ENCODE assay signal across 19 cellular contexts in the genomic region with DNA sequence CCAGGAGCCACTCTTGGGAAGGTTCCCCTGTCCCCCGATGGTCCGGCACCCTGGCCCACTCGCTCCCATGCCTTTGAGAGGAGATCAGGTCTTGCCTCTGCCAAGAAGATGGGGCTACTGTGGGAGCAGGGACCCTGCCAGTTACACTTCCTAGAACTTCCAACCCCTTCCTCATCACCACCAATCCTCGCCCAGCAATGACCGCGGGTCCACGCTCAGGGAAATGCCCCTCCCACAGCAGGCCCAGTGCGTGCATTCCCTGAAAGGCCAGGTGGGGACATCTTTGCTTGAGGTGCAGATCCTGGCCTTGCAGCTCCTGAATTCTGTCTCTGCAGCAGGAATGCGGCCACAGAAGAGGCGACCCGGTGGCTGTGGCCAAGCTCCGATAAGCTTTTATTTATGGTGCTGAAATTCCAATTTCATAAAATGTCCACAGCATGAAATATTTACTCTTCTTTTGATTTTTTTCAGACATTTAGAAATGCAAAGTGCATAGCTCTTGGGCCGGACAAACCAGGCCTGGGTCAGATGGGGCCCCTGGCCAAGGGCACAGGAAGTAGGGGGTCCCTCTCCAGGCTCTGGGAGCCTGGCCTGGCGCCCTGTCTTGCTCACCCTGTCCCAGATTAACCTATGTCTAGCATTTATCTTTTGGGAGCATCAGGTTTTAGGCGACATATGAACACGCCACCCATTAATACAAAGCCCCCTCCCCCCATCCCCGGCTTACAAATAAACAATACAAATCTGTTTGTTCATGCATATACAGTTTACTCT. TPM values are rescaled to one million over a fixed set of nuclear protein-coding genes. Genes with fewer than 3 reads are reported as not detected.
DNase-seq lines count a peak whose midpoint lies in the region; ATAC-seq and TF ChIP-seq lines count a peak whose summit lies in the region.
"Had no signal": no experiment of that assay in that cellular context is flagged by ENCODE, and none has a peak within 500 bp of the region (broad histone marks: within the 10 kb centered on the region; RNA-seq: fewer than 3 reads in every experiment).

No MANE protein-coding gene starts in this region.

- no peak overlapping the region for H3K14ac ChIP-seq in neuronal stem cell (ENCODE audit: low read length)

- TF ChIP-seq CTCF in endothelial cell (IDR thresholded peaks at IDR 0.05; ENCODE audit: unreplicated experiment) (no peak), thoracic aorta (IDR thresholded peaks at IDR 0.05) (no peak)

- no peak overlapping the region for H4K91ac ChIP-seq in neuronal stem cell (ENCODE audit: low read depth, low read length, poor library complexity)

- peak overlapping the region; percentile 1 for H3K18ac ChIP-seq in neuronal stem cell (ENCODE audit: low read length)

- H3K27ac ChIP-seq in SK-N-MC (peak overlapping the region; percentile 75; the same call in 1 of the 2 replicates), neuronal stem cell (replicated peaks; ENCODE audit: low read length) (no peak overlapping the region), thoracic aorta (peak overlapping the region; percentile 55 to 71)
- H3K27ac ChIP-seq: prostate gland had no signal

- peaks cover 24% of the 10 kb centered on the region for H3K79me1 ChIP-seq in neuronal stem cell (ENCODE audit: low read depth, low read length)

- peak overlapping the region; percentile 52 for H3K9ac ChIP-seq in SK-N-MC (ENCODE audit: insufficient read length)
- H3K9ac ChIP-seq in neuronal stem cell (ENCODE audit: low read depth, low read length, poor library complexity) = no peak overlapping the region

- DNase-seq in SK-N-MC (ENCODE audit: low read depth, low spot score) (no peak), endothelial cell (ENCODE audit: low spot score) (no peak), neuronal stem cell (ENCODE audit: low spot score) (no peak), thoracic aorta (ENCODE audit: low spot score) (no peak), DMS 273 (lab: John Stamatoyannopoulos, UW; ENCODE audit: unreplicated experiment) (no peak), NCI-H510A treated with DMSO at 0.1 percent for 48 hours (lab: John Stamatoyannopoulos, UW) (no peak), SK-N-DZ (ENCODE audit: low spot score) (no peak)
- DNase-seq: activated CD4-positive, alpha-beta T cell treated with anti-CD3 and anti-CD28 coated beads, Interleukin-2, amount 50 U/mL, for 4 hours; activated naive CD4-positive, alpha-beta T cell treated with Interleukin-2 at 50 U/mL for 16 hours; COR-L47; cortex of kidney; EL; NCI-H1694; NCI-H2227 treated with DMSO at 0.1 percent for 48 hours; stimulated activated naive CD4-positive, alpha-beta T cell had no signal

- no peaks in the 10 kb centered on the region for H3K9me3 ChIP-seq in SK-N-MC (ENCODE audit: low read depth, low read length)
- no peaks in the 10 kb centered on the region for H3K9me3 ChIP-seq in neuronal stem cell (replicated peaks in 1 of 2; ENCODE audit: control insufficient read depth in 2 of 2, insufficient read depth in 1 of 2, low read depth in 1 of 2, low read length in 2 of 2)
- H3K9me3 ChIP-seq in thoracic aorta = no peaks in the 10 kb centered on the region
- H3K9me3 ChIP-seq: prostate gland had no signal

- peaks cover 17% of the 10 kb centered on the region for H3K36me3 Mint-ChIP-seq in endothelial cell (ENCODE audit: low read depth, unreplicated experiment)
- H3K36me3 Mint-ChIP-seq: IgD-negative memory B cell had no signal

- peak overlapping the region; percentile 90 for H3K27ac Mint-ChIP-seq in endothelial cell (ENCODE audit: unreplicated experiment)

- H2BK5ac ChIP-seq in neuronal stem cell (ENCODE audit: low read length) = no peak overlapping the region

- no peak overlapping the region for H2BK120ac ChIP-seq in neuronal stem cell (ENCODE audit: low read depth, low read length)

- H3K4me1 Mint-ChIP-seq in endothelial cell (ENCODE audit: unreplicated experiment) = peaks cover 65% of the 10 kb centered on the region
- H3K4me1 Mint-ChIP-seq: IgD-negative memory B cell had no signal

- H3K4me2 ChIP-seq in neuronal stem cell (ENCODE audit: insufficient read depth, low read length, poor library complexity, severe bottlenecking) = no peak overlapping the region

- no peak overlapping the region for H3K23ac ChIP-seq in neuronal stem cell (ENCODE audit: low read depth, low read length, poor library complexity)

- ATAC-seq in thoracic aorta (ENCODE audit: insufficient number of reproducible peaks, low FRiP score, low read depth) = no peak
- ATAC-seq in HG03196 (IDR thresholded peaks at IDR 0.05; ENCODE audit: unreplicated experiment) = no peak

- no peak overlapping the region for H2BK12ac ChIP-seq in neuronal stem cell (ENCODE audit: low read length)

- H3K36me3 ChIP-seq in SK-N-MC (ENCODE audit: insufficient read depth, low read length) = no peaks in the 10 kb centered on the region
- H3K36me3 ChIP-seq in neuronal stem cell (replicated peaks in 1 of 2; ENCODE audit: control insufficient read depth in 2 of 2, insufficient read depth in 2 of 2, low read length in 2 of 2) = no peaks in the 10 kb centered on the region
- no peaks in the 10 kb centered on the region for H3K36me3 ChIP-seq in thoracic aorta
- H3K36me3 ChIP-seq: prostate gland had no signal

- no peak overlapping the region for H3K4ac ChIP-seq in neuronal stem cell (ENCODE audit: low read length)

- H3K27me3 ChIP-seq in neuronal stem cell (ENCODE audit: control insufficient read depth in 3 of 3, insufficient read depth in 3 of 3, low read depth in 1 of 3, low read length in 3 of 3) = peaks cover 0 to 12% (median 0%) of the 10 kb centered on the region in 3 experiments
- H3K27me3 ChIP-seq in thoracic aorta (replicated peaks; ENCODE audit: insufficient read depth) = no peaks in the 10 kb centered on the region

- no peak overlapping the region for H2AK5ac ChIP-seq in neuronal stem cell (ENCODE audit: low read depth, low read length)

- H3K4me3 ChIP-seq in SK-N-MC (peak overlapping the region; percentile 67; the same call in 1 of the 2 replicates), neuronal stem cell (ENCODE audit: low read length in 2 of 2) (no peak overlapping the region), thoracic aorta (no peak overlapping the region)
- H3K4me3 ChIP-seq: lung, prostate gland had no signal

- peaks cover 20% of the 10 kb centered on the region for H3K27me3 Mint-ChIP-seq in endothelial cell (ENCODE audit: unreplicated experiment)

- no peak overlapping the region for H2BK15ac ChIP-seq in neuronal stem cell (ENCODE audit: low read length)

- H3K4me3 Mint-ChIP-seq in endothelial cell (ENCODE audit: unreplicated experiment) = no peak overlapping the region

- H3K9me3 Mint-ChIP-seq in endothelial cell (ENCODE audit: unreplicated experiment) = no peaks in the 10 kb centered on the region
- H3K9me3 Mint-ChIP-seq: IgD-negative memory B cell had no signal

- H3K4me1 ChIP-seq in neuronal stem cell (ENCODE audit: control insufficient read depth in 2 of 2, insufficient read depth in 1 of 2, low read depth in 1 of 2, low read length in 2 of 2) (peaks cover 0 to 24% of the 10 kb centered on the region in 2 donors), thoracic aorta (ENCODE audit: control insufficient read depth in 1 of 2, low read depth in 2 of 2) (peaks cover 25 to 65% of the 10 kb centered on the region in 2 donors)

- H2AFZ ChIP-seq in neuronal stem cell (ENCODE audit: low read length) = no peak overlapping the region

- no CpG with 5 or more reads among the region's 17 CpGs for WGBS in neuronal stem cell (ENCODE audit: extremely low coverage in 2 of 2, insufficient read length in 2 of 2, insufficient replicate concordance in 1 of 2), 2 donors

- no peak overlapping the region for H4K8ac ChIP-seq in neuronal stem cell (ENCODE audit: low read depth, low read length)

RNA-seq across cellular contexts. Expression of a gene that starts 29.8 kb away (rescaled TPM):
- 521 TPM for total RNA-seq in endothelial cell (ENCODE audit: unreplicated experiment)
- 105 TPM for polyA plus RNA-seq in neuronal stem cell (2013, experiment 1 of 2)
- 108 TPM for polyA plus RNA-seq in neuronal stem cell (2013, experiment 2 of 2)
- total RNA-seq in thoracic aorta = 100 to 1,000 TPM in 1 of 2 donors, 10 to 100 TPM in 1; 97.5 to 114 TPM
- polyA plus RNA-seq in SK-N-DZ (2014; cell fraction: cytosol; rRNA removed) = 29.4 and 37.6 TPM in 2 replicates
- 65.5 and 125 TPM in 2 replicates for polyA plus RNA-seq in SK-N-DZ (2014; cell fraction: nucleus; rRNA removed)
